9 cellular contexts compared by ENCODE assay signal in the genomic region with DNA sequence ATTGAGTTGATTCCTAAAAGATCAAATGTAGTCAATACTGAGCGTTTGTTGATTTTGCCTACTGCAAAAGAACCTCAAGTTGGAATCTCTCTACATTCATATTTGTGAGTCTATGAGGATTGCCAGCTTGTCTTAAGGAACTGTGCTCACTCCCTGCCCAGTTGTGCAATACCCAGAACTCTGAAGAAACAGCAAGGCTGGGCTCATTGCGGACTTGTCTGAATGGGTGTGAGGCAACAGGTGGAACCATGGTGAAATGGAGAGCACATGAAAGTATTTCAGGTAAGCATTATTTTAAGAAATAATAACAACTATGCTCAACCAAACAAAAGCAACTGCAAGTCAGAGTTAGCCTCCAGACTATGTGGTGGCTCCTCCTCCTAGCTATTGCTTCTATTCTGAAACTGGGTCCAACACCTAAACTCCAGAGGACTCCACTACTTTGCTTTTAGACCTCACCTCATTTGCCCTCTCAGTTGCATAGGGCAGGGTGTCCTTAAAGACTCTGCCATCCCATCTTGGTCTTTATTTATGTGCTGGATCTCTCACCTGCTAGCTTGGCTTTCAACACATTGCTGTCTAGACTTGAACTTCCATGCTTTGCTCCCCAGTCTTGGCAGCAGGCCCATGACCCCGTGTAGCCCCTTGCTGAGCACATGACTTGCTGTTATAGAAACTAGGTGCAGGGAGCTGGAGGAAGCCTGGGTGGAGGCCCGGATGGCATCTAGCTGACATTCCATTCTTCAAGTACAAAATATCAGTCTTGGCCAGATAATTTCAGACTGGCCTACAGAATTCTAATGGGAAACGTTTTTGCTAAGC.
DNase-seq lines count a peak whose midpoint lies in the region; ATAC-seq and TF ChIP-seq lines count a peak whose summit lies in the region.
"Had no signal": no experiment of that assay in that cellular context is flagged by ENCODE, and none has a peak within 500 bp of the region (broad histone marks: within the 10 kb centered on the region; RNA-seq: fewer than 3 reads in every experiment).

No MANE protein-coding gene starts in this region.

- TF ChIP-seq CTCF in brain microvascular endothelial cell (IDR thresholded peaks at IDR 0.05; ENCODE audit: low read depth, low read length, missing control alignments), result no peak

- H3K27ac ChIP-seq in brain microvascular endothelial cell (no peak overlapping the region), right cardiac atrium (ENCODE audit: low read length) (peak overlapping the region; percentile 62), skeletal muscle tissue (ENCODE audit: low read depth, low read length) (peak overlapping the region; percentile 41)

- H3K9me3 ChIP-seq in right cardiac atrium (ENCODE audit: control insufficient read depth, low read length) (no peaks in the 10 kb centered on the region), skeletal muscle tissue (ENCODE audit: control insufficient read depth in 3 of 3, low read length in 3 of 3) (no peaks in the 10 kb centered on the region)

- no peak overlapping the region for H3K4me3 ChIP-seq in brain microvascular endothelial cell (ENCODE audit: low read depth, low read length)
- no peak overlapping the region for H3K4me3 ChIP-seq in right cardiac atrium (ENCODE audit: low read length)
- H3K4me3 ChIP-seq in skeletal muscle tissue (ENCODE audit: low read length in 3 of 3), result peak overlapping the region in 2 of 3 donors; percentile 14 to 15

- 30% methylated on average over 5 of the region's 5 CpGs for WGBS in right cardiac atrium

- peak; percentile 93 to 96 for ATAC-seq in right cardiac atrium

- peaks cover 6% of the 10 kb centered on the region for H3K4me1 ChIP-seq in right cardiac atrium (ENCODE audit: control insufficient read depth, insufficient read depth, low read length)
- H3K4me1 ChIP-seq in skeletal muscle tissue (ENCODE audit: control insufficient read depth in 3 of 3, insufficient read depth in 3 of 3, low read length in 3 of 3), result peaks cover 8 to 11% (median 11%) of the 10 kb centered on the region in 3 donors

- H3K36me3 ChIP-seq in brain microvascular endothelial cell (replicated peaks) (no peaks in the 10 kb centered on the region), skeletal muscle tissue (ENCODE audit: control insufficient read depth in 3 of 3, insufficient read depth in 3 of 3, low read length in 3 of 3) (no peaks in the 10 kb centered on the region)

- H3K9ac ChIP-seq in skeletal muscle tissue (ENCODE audit: low read depth in 1 of 3, low read length in 3 of 3), result no peak overlapping the region

- H3K27me3 ChIP-seq in brain microvascular endothelial cell (replicated peaks) (no peaks in the 10 kb centered on the region), right cardiac atrium (ENCODE audit: control insufficient read depth, insufficient read depth) (no peaks in the 10 kb centered on the region), skeletal muscle tissue (ENCODE audit: control insufficient read depth in 3 of 3, insufficient read depth in 3 of 3, low read length in 3 of 3) (no peaks in the 10 kb centered on the region)

- intact Hi-C loops in right cardiac atrium (cut with DNase I), result no loop called here

- peak; percentile 94 to 95 for DNase-seq in Kasumi-1 (lab: John Stamatoyannopoulos, UW)
- peak; percentile 10 for DNase-seq in brain microvascular endothelial cell
- peak; percentile 81 to 94 (median 94) for DNase-seq in right cardiac atrium
- DNase-seq in stimulated activated CD4-positive, alpha-beta T cell treated with anti-CD3 and anti-CD28 coated beads, Interleukin-12 subunit alpha, Interleukin-12 subunit beta, amount 100 ng/mL, for 4 hours, result no peak
- DNase-seq in NCI-H2081 treated with DMSO at 0.1 percent for 48 hours (lab: John Stamatoyannopoulos, UW), result no peak
- DNase-seq in activated CD4-positive, alpha-beta T cell treated with anti-CD3 and anti-CD28 coated beads for 1 hour, result no peak
- DNase-seq in NCI-H748 treated with DMSO at 0.1 percent for 48 hours (lab: John Stamatoyannopoulos, UW), result no peak
- DNase-seq: NK-92 treated with Interleukin-12 subunit alpha and Interleukin-12 subunit beta, amount 100 ng/mL, for 24 hours had no signal

- in situ Hi-C loops in brain microvascular endothelial cell (cut with HindIII; ENCODE audit: low pct_ligation_motif_present, low sequenced_read_pairs), result no loop called here

Comparison
In these comparisons a context has a peak if more than half of its experiments do, and no peak if none do; other contexts are left out.
1. DNase-seq: peak in Kasumi-1 (2 of 2), brain microvascular endothelial cell (single experiment) and right cardiac atrium (3 of 3); none in stimulated activated CD4-positive, alpha-beta T cell treated with anti-CD3 and anti-CD28 coated beads, Interleukin-12 subunit alpha, Interleukin-12 subunit beta, amount 100 ng/mL, for 4 hours (single experiment), NCI-H2081 treated with DMSO at 0.1 percent for 48 hours (single experiment), activated CD4-positive, alpha-beta T cell treated with anti-CD3 and anti-CD28 coated beads for 1 hour (single experiment) and NCI-H748 treated with DMSO at 0.1 percent for 48 hours (single experiment).
2. H3K4me3 ChIP-seq: peak in skeletal muscle tissue (2 of 3); none in brain microvascular endothelial cell (single experiment) and right cardiac atrium (single experiment).